ENCODE assay signal across 1 cellular context in the genomic region with DNA sequence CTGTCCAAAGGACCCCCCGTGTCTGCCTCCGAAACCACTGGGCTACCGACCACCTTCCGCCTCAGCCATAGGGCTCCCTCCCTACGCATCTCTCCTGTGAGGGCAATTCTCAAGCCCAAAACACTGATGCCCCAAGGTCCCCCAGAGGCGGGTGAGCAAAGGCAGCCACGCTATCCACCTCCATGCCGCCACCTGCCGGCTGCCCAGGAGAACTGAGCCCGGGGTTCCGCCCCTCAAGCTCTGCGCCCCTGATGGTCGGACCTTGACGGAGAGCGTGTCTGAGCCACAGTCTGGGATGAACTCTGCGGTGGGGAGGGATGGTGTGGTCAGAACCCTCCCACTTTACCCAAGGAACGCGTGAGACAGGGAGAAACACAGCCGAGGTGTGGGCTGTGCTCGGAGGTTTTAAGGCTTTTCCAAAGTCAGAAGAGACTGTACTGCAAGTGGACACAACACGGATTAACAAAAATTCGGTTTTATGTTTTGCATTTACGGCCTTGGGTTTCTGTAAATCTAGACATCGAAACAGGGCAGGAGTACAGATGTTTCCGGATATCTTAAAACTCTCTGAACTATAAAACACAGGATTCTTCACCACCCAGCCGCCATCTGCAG.
A peak's percentile ranks its signal among the peaks of the same experiment; 100 is the strongest.
TF ChIP-seq lines count a peak whose summit lies in the region.

No MANE protein-coding gene starts in this region.

TF ChIP-seq in H1, 55 proteins besides CTCF, POLR2A, EP300 and RAD21 (continued from another document):
- TF ChIP-seq YY1 (IDR thresholded peaks at IDR 0.05; ENCODE audit: low read depth, low read length) (peak; percentile 49; the same call in 1 of the 2 replicates), POU5F1 (IDR thresholded peaks at IDR 0.05; ENCODE audit: low read depth, low read length) (no peak), TBP (IDR thresholded peaks at IDR 0.05; ENCODE audit: low read depth, low read length) (no peak; the same call in 1 of the 2 replicates), SP4 (IDR thresholded peaks at IDR 0.05; ENCODE audit: low read length) (no peak), SP1 (IDR thresholded peaks at IDR 0.05; ENCODE audit: low read depth, low read length) (no peak), SIN3A (conservative IDR thresholded peaks at IDR 0.05 in 1 of 2, IDR thresholded peaks at IDR 0.05 in 1 of 2; ENCODE audit: low read depth in 1 of 2, low read length in 2 of 2) (0 out of 4 replicates have a peak, but pooled peaks of 1 of the 2 experiments have one; percentile 24)
- TF ChIP-seq, protein P1, sequence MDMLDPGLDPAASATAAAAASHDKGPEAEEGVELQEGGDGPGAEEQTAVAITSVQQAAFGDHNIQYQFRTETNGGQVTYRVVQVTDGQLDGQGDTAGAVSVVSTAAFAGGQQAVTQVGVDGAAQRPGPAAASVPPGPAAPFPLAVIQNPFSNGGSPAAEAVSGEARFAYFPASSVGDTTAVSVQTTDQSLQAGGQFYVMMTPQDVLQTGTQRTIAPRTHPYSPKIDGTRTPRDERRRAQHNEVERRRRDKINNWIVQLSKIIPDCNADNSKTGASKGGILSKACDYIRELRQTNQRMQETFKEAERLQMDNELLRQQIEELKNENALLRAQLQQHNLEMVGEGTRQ (IDR thresholded peaks at IDR 0.05; ENCODE audit: low read length): peak; percentile 14; the same call in 1 of the 2 replicates
TF ChIP-seq in H1: peak in this region for 4.
